In genomic region chr9:19049872-19050636, GRCh38 we compare ENCODE assay signal across 8 cellular contexts. TPM values are rescaled to one million over a fixed set of nuclear protein-coding genes. Genes with fewer than 3 reads are reported as not detected.
DNase-seq lines count a peak whose midpoint lies in the region; ATAC-seq and TF ChIP-seq lines count a peak whose summit lies in the region.

No MANE protein-coding gene starts in this region.

- H3K27ac ChIP-seq in angular gyrus (ENCODE audit: low read depth, low read length): peak overlapping the region; percentile 96
- H3K27ac ChIP-seq in iPS DF 6.9 (ENCODE audit: low read length): no peak overlapping the region
- H3K27ac ChIP-seq in gastrocnemius medialis: peak overlapping the region; percentile 90 to 98 (median 96)

- H2AFZ ChIP-seq in Loucy (ENCODE audit: low read length): peak overlapping the region; percentile 86; the same call in 1 of the 2 replicates

- H3F3A ChIP-seq in Loucy (ENCODE audit: low read depth): no peaks in the 10 kb centered on the region; the same call in 1 of the 2 replicates

- intact Hi-C loops in gastrocnemius medialis (cut with DNase I; ENCODE audit: low total_unique reads): loop anchor here (1.0 to 2.0 kb wide), 6 partner anchors 53 to 407 kb away; partner anchors contain the start of genes DENND4C, HAUS6 and RPS6

- no peak for TF ChIP-seq POLR2A in gastrocnemius medialis (IDR thresholded peaks at IDR 0.05)

- H3K9me2 ChIP-seq in Loucy (replicated peaks; ENCODE audit: low read depth, low read length): no peaks in the 10 kb centered on the region

- H3K27me3 ChIP-seq in Loucy (ENCODE audit: insufficient read depth, low read length, poor library complexity, severe bottlenecking): no peaks in the 10 kb centered on the region
- no peaks in the 10 kb centered on the region for H3K27me3 ChIP-seq in iPS DF 6.9 (ENCODE audit: control insufficient read depth, insufficient read depth, low read length)
- H3K27me3 ChIP-seq in gastrocnemius medialis: no peaks in the 10 kb centered on the region

- H3K4me2 ChIP-seq in Loucy (ENCODE audit: low read depth, low read length, poor library complexity, severe bottlenecking): peak overlapping the region; percentile 76

- H3K36me3 ChIP-seq in Loucy (ENCODE audit: insufficient read depth, low read length): no peaks in the 10 kb centered on the region
- H3K36me3 ChIP-seq in iPS DF 6.9 (ENCODE audit: control insufficient read depth, insufficient read depth, low read length): no peaks in the 10 kb centered on the region
- H3K36me3 ChIP-seq in gastrocnemius medialis: no peaks in the 10 kb centered on the region

- ATAC-seq in gastrocnemius medialis (peak; percentile 6 to 27), HG03378 (IDR thresholded peaks at IDR 0.05; ENCODE audit: unreplicated experiment) (no peak), HG02571 (IDR thresholded peaks at IDR 0.05; ENCODE audit: unreplicated experiment) (no peak)

- H3K4me1 ChIP-seq in Loucy (ENCODE audit: insufficient read depth, low read length, poor library complexity, severe bottlenecking) (peaks cover 5% of the 10 kb centered on the region), iPS DF 6.9 (ENCODE audit: control insufficient read depth, insufficient read depth, low read length) (no peaks in the 10 kb centered on the region), gastrocnemius medialis (peaks cover 30 to 42% of the 10 kb centered on the region in 2 donors)

- WGBS in iPS DF 6.9 (ENCODE audit: insufficient coverage, insufficient read length): no CpG with 5 or more reads among the region's 36 CpGs

- H3K9me3 ChIP-seq in Loucy (ENCODE audit: insufficient read depth, low read depth, low read length) (no peaks in the 10 kb centered on the region), iPS DF 6.9 (ENCODE audit: control insufficient read depth, insufficient read depth, low read length) (no peaks in the 10 kb centered on the region), gastrocnemius medialis (no peaks in the 10 kb centered on the region)

- H3K79me2 ChIP-seq in Loucy (ENCODE audit: insufficient read depth, low read length): peaks cover 31% of the 10 kb centered on the region

- TF ChIP-seq CTCF in Loucy (conservative IDR thresholded peaks at IDR 0.05; ENCODE audit: low read length): no peak
- TF ChIP-seq CTCF in gastrocnemius medialis (IDR thresholded peaks at IDR 0.05 in 4 of 5, conservative IDR thresholded peaks at IDR 0.05 in 1 of 5): no peak

- in situ Hi-C loops in gastrocnemius medialis (cut with MboI; ENCODE audit: low sequenced_read_pairs in 4 of 4): loop anchor here (5.0 to 25.0 kb wide), 5 partner anchors 122 to 1238 kb away; no protein-coding TSS in a partner anchor

- H4K20me1 ChIP-seq in Loucy (ENCODE audit: insufficient read depth, low read length, poor library complexity, severe bottlenecking): peaks cover 7% of the 10 kb centered on the region

- peak overlapping the region; percentile 84 for H3K9ac ChIP-seq in Loucy (ENCODE audit: low read depth, low read length, poor library complexity, severe bottlenecking)

- H3K4me3 ChIP-seq in Loucy (ENCODE audit: low read length, poor library complexity, severe bottlenecking): peak overlapping the region; percentile 78
- H3K4me3 ChIP-seq in iPS DF 6.9 (ENCODE audit: low read length): peak overlapping the region; percentile 67
- H3K4me3 ChIP-seq in gastrocnemius medialis: peak overlapping the region; percentile 63 to 100 (median 76)

- DNase-seq in GM03348 (ENCODE audit: low spot score) (peak; percentile 49), iPS DF 6.9 (ENCODE audit: low read depth, low spot score) (no peak), gastrocnemius medialis (no peak), ecto neural progenitor cell (ENCODE audit: low spot score) (no peak)

RNA-seq across cellular contexts. Expression of gene RRAGA, which starts 0.8 kb away (rescaled TPM):
- total RNA-seq in gastrocnemius medialis: 10 to 100 TPM; 65.2 to 70.4 (median 65.5) TPM

RNA-seq across cellular contexts. Expression of gene SAXO1, which starts 17.0 kb away (rescaled TPM):
- total RNA-seq in gastrocnemius medialis: under 1 TPM in 1 of 4 donors, not detected in 3; 0.20 TPM

RNA-seq across cellular contexts. Expression of gene HAUS6, which starts 52.6 kb away (rescaled TPM):
- total RNA-seq in gastrocnemius medialis: 1 to 10 TPM; 3.7 to 6.3 (median 5.3) TPM

Comparison
In these comparisons a context has a peak if more than half of its experiments do, and no peak if none do; other contexts are left out.
1. ATAC-seq: peak in gastrocnemius medialis (2 of 2); none in HG03378 (single experiment) and HG02571 (single experiment).
2. Peak in every context shown above with its lines, with median percentiles within 50 percentile points of each other: H3K4me3 ChIP-seq.